ENCODE assay signal across 19 cellular contexts in genomic region chr2:218278531-218279360, GRCh38. TPM values are rescaled to one million over a fixed set of nuclear protein-coding genes. Genes with fewer than 3 reads are reported as not detected.
A peak's percentile ranks its signal among the peaks of the same experiment; 100 is the strongest.
DNase-seq lines count a peak whose midpoint lies in the region; ATAC-seq and TF ChIP-seq lines count a peak whose summit lies in the region.
"Had no signal": no experiment of that assay in that cellular context is flagged by ENCODE, and none has a peak within 500 bp of the region (broad histone marks: within the 10 kb centered on the region; RNA-seq: fewer than 3 reads in every experiment).

No MANE protein-coding gene starts in this region.

- WGBS in esophagus, 2 donors: 75 to 80% methylated on average over 16 of the region's 16 CpGs

- H3K4me3 ChIP-seq in esophagus (ENCODE audit: low read depth in 1 of 2, low read length in 2 of 2) (no peak overlapping the region), thoracic aorta (no peak overlapping the region)
- H3K4me3 ChIP-seq: mucosa of descending colon had no signal

- no peak overlapping the region for H3K4me3 Mint-ChIP-seq in activated naive CD8-positive, alpha-beta T cell
- no peak overlapping the region for H3K4me3 Mint-ChIP-seq in activated naive CD8-positive, alpha-beta T cell treated with anti-CD3 and anti-CD28 coated beads for 36 hours
- H3K4me3 Mint-ChIP-seq: H9 had no signal

- H3K27ac ChIP-seq in esophagus (ENCODE audit: low read depth in 2 of 2, low read length in 1 of 2) (peak overlapping the region; percentile 43 to 78), thoracic aorta (peak overlapping the region; percentile 20 to 45)

- H3K36me3 ChIP-seq in esophagus (ENCODE audit: control insufficient read depth in 2 of 2, insufficient read depth in 2 of 2, low read length in 1 of 2) (peaks cover 41 to 79% of the 10 kb centered on the region in 2 donors), thoracic aorta (peaks cover 80% of the 10 kb centered on the region)

- H3K27me3 ChIP-seq in esophagus (ENCODE audit: control insufficient read depth in 1 of 2, insufficient read depth in 2 of 2, low read length in 2 of 2) (no peaks in the 10 kb centered on the region), thoracic aorta (replicated peaks; ENCODE audit: insufficient read depth) (no peaks in the 10 kb centered on the region)

- peak overlapping the region; percentile 16 for H3K27ac Mint-ChIP-seq in activated naive CD8-positive, alpha-beta T cell
- H3K27ac Mint-ChIP-seq in activated naive CD8-positive, alpha-beta T cell treated with anti-CD3 and anti-CD28 coated beads for 36 hours: no peak overlapping the region
- H3K27ac Mint-ChIP-seq: H9 had no signal

- no peak for TF ChIP-seq CTCF in thoracic aorta (IDR thresholded peaks at IDR 0.05)

- H3K4me1 ChIP-seq in esophagus (ENCODE audit: control insufficient read depth in 2 of 2, insufficient read depth in 2 of 2, low read length in 1 of 2) (peaks cover 12 to 40% of the 10 kb centered on the region in 2 donors), thoracic aorta (ENCODE audit: control insufficient read depth in 1 of 2, low read depth in 2 of 2) (peaks cover 26 to 43% of the 10 kb centered on the region in 2 donors)

- peaks cover 18% of the 10 kb centered on the region for H3K4me1 Mint-ChIP-seq in activated naive CD8-positive, alpha-beta T cell (ENCODE audit: low read depth)
- peaks cover 12% of the 10 kb centered on the region for H3K4me1 Mint-ChIP-seq in activated naive CD8-positive, alpha-beta T cell treated with anti-CD3 and anti-CD28 coated beads for 36 hours

- DNase-seq in activated naive CD8-positive, alpha-beta T cell treated with anti-CD3 and anti-CD28 coated beads for 36 hours: no peak
- no peak for DNase-seq in thoracic aorta (ENCODE audit: low spot score)
- no peak for DNase-seq in NCI-H82 treated with DMSO at 0.1 percent for 48 hours (lab: John Stamatoyannopoulos, UW; ENCODE audit: unreplicated experiment)
- DNase-seq: activated gamma-delta T cell treated with Interleukin-2 at 50 U/mL for 16 hours; effector CD4-positive, alpha-beta T cell; GF-D8; H9; hypothalamus; left colon; NCI-H1436 treated with DMSO at 0.1 percent for 48 hours; NCI-H2227 treated with DMSO at 0.1 percent for 48 hours; NK-92 treated with Interleukin-12 subunit alpha and Interleukin-12 subunit beta, amount 100 ng/mL, for 24 hours; RPMI8226; small intestine; stimulated activated naive CD4-positive, alpha-beta T cell had no signal

- H3K27me3 Mint-ChIP-seq in activated naive CD8-positive, alpha-beta T cell: no peaks in the 10 kb centered on the region
- H3K27me3 Mint-ChIP-seq in activated naive CD8-positive, alpha-beta T cell treated with anti-CD3 and anti-CD28 coated beads for 36 hours: no peaks in the 10 kb centered on the region

- no peaks in the 10 kb centered on the region for H3K9me3 ChIP-seq in esophagus (ENCODE audit: control insufficient read depth in 2 of 2, insufficient read depth in 1 of 2, low read depth in 1 of 2, low read length in 1 of 2)
- no peaks in the 10 kb centered on the region for H3K9me3 ChIP-seq in thoracic aorta
- H3K9me3 ChIP-seq: mucosa of descending colon had no signal

- no peaks in the 10 kb centered on the region for H3K9me3 Mint-ChIP-seq in activated naive CD8-positive, alpha-beta T cell (ENCODE audit: low read depth)
- no peaks in the 10 kb centered on the region for H3K9me3 Mint-ChIP-seq in activated naive CD8-positive, alpha-beta T cell treated with anti-CD3 and anti-CD28 coated beads for 36 hours
- H3K9me3 Mint-ChIP-seq: H9 had no signal

- H3K36me3 Mint-ChIP-seq in activated naive CD8-positive, alpha-beta T cell: peaks cover 2% of the 10 kb centered on the region
- H3K36me3 Mint-ChIP-seq in activated naive CD8-positive, alpha-beta T cell treated with anti-CD3 and anti-CD28 coated beads for 36 hours: peaks cover 13% of the 10 kb centered on the region

- ATAC-seq in thoracic aorta (ENCODE audit: insufficient number of reproducible peaks, low FRiP score, low read depth): no peak
- ATAC-seq in GM21381 (IDR thresholded peaks at IDR 0.05; ENCODE audit: unreplicated experiment): no peak
- ATAC-seq: left colon, mucosa of descending colon had no signal

RNA-seq across cellular contexts. Expression of gene PNKD, which starts 8.4 kb away (rescaled TPM):
- 10 to 100 TPM; 23.6 to 25.1 TPM for total RNA-seq in activated naive CD8-positive, alpha-beta T cell treated with anti-CD3 and anti-CD28 coated beads for 36 hours
- polyA plus RNA-seq in esophagus: 10 to 100 TPM; 50.1 to 54.9 TPM
- 10 to 100 TPM; 19.4 to 38.4 TPM for total RNA-seq in thoracic aorta

RNA-seq across cellular contexts. Expression of gene AAMP, which starts 8.8 kb away (rescaled TPM):
- 10 to 100 TPM; 94.6 to 97.7 TPM for total RNA-seq in activated naive CD8-positive, alpha-beta T cell treated with anti-CD3 and anti-CD28 coated beads for 36 hours
- 10 to 100 TPM; 45.0 to 90.4 TPM for polyA plus RNA-seq in esophagus
- total RNA-seq in thoracic aorta: 10 to 100 TPM; 95.9 to 97.5 TPM

RNA-seq across cellular contexts. Expression of gene TMBIM1, which starts 13.6 kb away (rescaled TPM):
- total RNA-seq in activated naive CD8-positive, alpha-beta T cell treated with anti-CD3 and anti-CD28 coated beads for 36 hours: 10 to 100 TPM; 47.5 to 52.2 TPM
- 100 to 1,000 TPM; 196 to 231 TPM for polyA plus RNA-seq in esophagus
- 100 to 1,000 TPM; 324 to 369 TPM for total RNA-seq in thoracic aorta

RNA-seq across cellular contexts. Expression of gene GPBAR1, which starts 17.9 kb away (rescaled TPM):
- total RNA-seq in activated naive CD8-positive, alpha-beta T cell treated with anti-CD3 and anti-CD28 coated beads for 36 hours: under 1 TPM; 0.24 to 0.58 TPM
- under 1 TPM; 0.29 to 0.45 TPM for polyA plus RNA-seq in esophagus
- total RNA-seq in thoracic aorta: 1 to 10 TPM; 3.5 to 4.2 TPM

Comparison
In these comparisons a context has a peak if more than half of its experiments do, and no peak if none do; other contexts are left out.
1. RNA of gene TMBIM1, which starts 13.6 kb away (total RNA-seq): 324 to 369 TPM in thoracic aorta; 47.5 to 52.2 TPM in activated naive CD8-positive, alpha-beta T cell treated with anti-CD3 and anti-CD28 coated beads for 36 hours; every median in the first group is over 4 times any median in the second.